28 cellular contexts compared by ENCODE assay signal in the genomic region with DNA sequence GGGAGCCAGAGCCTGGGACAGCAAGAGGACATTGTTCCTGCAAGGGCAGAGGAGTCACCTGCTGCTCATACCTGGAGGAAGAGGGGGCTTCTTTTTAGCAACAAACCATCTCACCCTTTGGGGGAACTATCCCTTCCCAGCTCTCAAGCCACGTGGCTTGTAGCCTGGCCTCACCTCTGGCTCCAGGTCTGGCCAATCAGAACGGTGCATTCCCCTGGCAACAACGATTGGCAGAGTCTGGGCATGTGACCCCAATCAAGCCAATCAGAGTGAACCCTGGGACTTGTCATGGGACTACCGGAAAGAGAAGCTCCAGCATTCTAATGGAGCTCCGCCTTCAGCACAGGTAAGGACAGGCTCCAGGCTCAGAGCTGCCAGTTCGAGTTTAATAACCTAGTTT. TPM values are rescaled to one million over a fixed set of nuclear protein-coding genes. Genes with fewer than 3 reads are reported as not detected.
DNase-seq lines count a peak whose midpoint lies in the region; ATAC-seq, FAIRE-seq and TF ChIP-seq lines count a peak whose summit lies in the region.
"Had no signal": no experiment of that assay in that cellular context is flagged by ENCODE, and none has a peak within 500 bp of the region (broad histone marks: within the 10 kb centered on the region; RNA-seq: fewer than 3 reads in every experiment).

No MANE protein-coding gene starts in this region.

- no peaks in the 10 kb centered on the region for H3K9me2 ChIP-seq in OCI-LY7 (ENCODE audit: insufficient read depth, low read length)

- H3K79me1 ChIP-seq in H9 (ENCODE audit: insufficient read depth, low read depth, low read length, poor library complexity, severe bottlenecking): no peaks in the 10 kb centered on the region

- TF ChIP-seq EP300 in A549 (IDR thresholded peaks at IDR 0.05): no peak

- H4K20me1 ChIP-seq in H9 (ENCODE audit: control insufficient read depth, insufficient read depth, insufficient read length): no peaks in the 10 kb centered on the region
- H4K20me1 ChIP-seq in OCI-LY7 (ENCODE audit: insufficient read depth, low read length): no peaks in the 10 kb centered on the region

- no peak for TF ChIP-seq RAD21 in A549 (conservative IDR thresholded peaks at IDR 0.05 in 1 of 2, IDR thresholded peaks at IDR 0.05 in 1 of 2)

- no peak overlapping the region; the same call in 1 of the 2 replicates for H3K14ac ChIP-seq in H9 (ENCODE audit: insufficient read depth, low read length)

- no peak overlapping the region for H3K56ac ChIP-seq in H9 (ENCODE audit: insufficient read length, low read depth, low read length)

- H2AK5ac ChIP-seq in H9 (ENCODE audit: insufficient read length, low read length): no peak overlapping the region

- peak in 1 of 2 experiments; percentile 34 for DNase-seq in A549 (ENCODE audit: low read depth in 1 of 2, low spot score in 1 of 2)
- peak; percentile 63 for DNase-seq in H9
- DNase-seq in OCI-LY7 (ENCODE audit: low spot score): peak; percentile 5
- peak; percentile 54 for DNase-seq in iPS DF 19.7 (ENCODE audit: low read depth, low spot score)
- DNase-seq in DMS79 (lab: John Stamatoyannopoulos, UW): no peak
- no peak for DNase-seq in activated T-cell treated with anti-CD3 and anti-CD28 coated beads, Interleukin-2, amount 50 U/mL, for 1 hour
- DNase-seq in activated naive CD4-positive, alpha-beta T cell treated with Interleukin-2 at 50 U/mL for 16 hours: no peak
- DNase-seq: activated CD8-positive, alpha-beta memory T cell treated with anti-CD3 and anti-CD28 coated beads, Interleukin-2, amount 50 U/mL, for 48 hours; activated gamma-delta T cell; amniotic stem cell; CD4-positive, alpha-beta T cell; central memory CD4-positive, alpha-beta T cell; dorsolateral prefrontal cortex; EL; midbrain; MV-4-11; NCI-H187 treated with DMSO at 0.1 percent for 48 hours; NCI-H510A; psoas muscle; SHP77 treated with DMSO at 0.1 percent for 48 hours; stimulated activated CD4-positive, alpha-beta T cell treated with anti-CD3 and anti-CD28 coated beads, Interleukin-4, amount 100 ng/mL, for 4 hours; T-helper 17 cell had no signal

- H3K9me3 ChIP-seq in A549 (no peaks in the 10 kb centered on the region), H9 (ENCODE audit: control insufficient read depth, low read depth, low read length) (no peaks in the 10 kb centered on the region), OCI-LY7 (ENCODE audit: low read length) (no peaks in the 10 kb centered on the region)
- H3K9me3 ChIP-seq: psoas muscle, vagina had no signal

- intact Hi-C loops in OCI-LY7 (cut with micrococcal nuclease; ENCODE audit: unreplicated experiment): no loop called here

- no peak overlapping the region for H2BK5ac ChIP-seq in H9 (ENCODE audit: insufficient read length, low read length)

- FAIRE-seq in A549 (lab: Jason Lieb, UNC): no peak

- no peaks in the 10 kb centered on the region for H3K9me3 Mint-ChIP-seq in H9
- H3K9me3 Mint-ChIP-seq: CD4-positive, alpha-beta T cell; neural progenitor cell had no signal

- H4K5ac ChIP-seq in H9 (ENCODE audit: insufficient read length, low read depth, low read length): no peak overlapping the region

- H3K4me3 Mint-ChIP-seq in H9: no peak overlapping the region
- H3K4me3 Mint-ChIP-seq: CD4-positive, alpha-beta T cell; neural progenitor cell; T-helper 17 cell had no signal

- no peak overlapping the region for H4K8ac ChIP-seq in H9 (replicated peaks; ENCODE audit: insufficient read length, low read depth, low read length)

- TF ChIP-seq POLR2A in A549 (IDR thresholded peaks at IDR 0.05; ENCODE audit: low read length): no peak

- WGBS in A549 (ENCODE audit: missing lambda C conversion rate): 35% methylated on average over 6 of the region's 6 CpGs
- WGBS in H9 (ENCODE audit: extremely low coverage, insufficient read length, low lambda C conversion rate): no CpG with 5 or more reads among the region's 6 CpGs

- peaks cover 1% of the 10 kb centered on the region for H3K27me3 Mint-ChIP-seq in H9 (ENCODE audit: low read depth)

- 0 out of 7 replicates have a peak, but pooled peaks cover 0 to 5% (median 0%) of the 10 kb centered on the region in 3 experiments for H3K36me3 Mint-ChIP-seq in H9 (ENCODE audit: insufficient read depth in 1 of 3, low read depth in 3 of 3)
- H3K36me3 Mint-ChIP-seq: neural progenitor cell had no signal

- H3K27me3 ChIP-seq in H9 (ENCODE audit: insufficient read depth, low read length): no peaks in the 10 kb centered on the region
- H3K27me3 ChIP-seq: dorsolateral prefrontal cortex, neural progenitor cell, vagina had no signal

- no peak overlapping the region for H3K4ac ChIP-seq in H9 (ENCODE audit: low read depth, low read length)

- H3K4me1 ChIP-seq in A549 (no peaks in the 10 kb centered on the region), H9 (ENCODE audit: insufficient read depth, low read length) (peaks cover 6% of the 10 kb centered on the region; the same call in 1 of the 2 replicates), OCI-LY7 (ENCODE audit: insufficient read depth, low read length, poor library complexity, severe bottlenecking) (no peaks in the 10 kb centered on the region)

- H3K4me3 ChIP-seq in A549 (no peak overlapping the region), OCI-LY7 (ENCODE audit: low read depth, low read length, poor library complexity, severe bottlenecking) (no peak overlapping the region)
- H3K4me3 ChIP-seq: dorsolateral prefrontal cortex, neural progenitor cell, psoas muscle, smooth muscle cell, vagina had no signal

- peaks cover 39 to 57% of the 10 kb centered on the region in 2 experiments for H3K4me1 Mint-ChIP-seq in H9
- H3K4me1 Mint-ChIP-seq: T-helper 17 cell had no signal

- TF ChIP-seq CTCF in A549 (IDR thresholded peaks at IDR 0.05): no peak
- no peak for TF ChIP-seq CTCF in H9 (conservative IDR thresholded peaks at IDR 0.05)
- no peak for TF ChIP-seq CTCF in OCI-LY7 (conservative IDR thresholded peaks at IDR 0.05; ENCODE audit: low read length)

- H3K27ac Mint-ChIP-seq in H9: no peak overlapping the region
- H3K27ac Mint-ChIP-seq: CD4-positive, alpha-beta T cell; T-helper 17 cell had no signal

- no peak overlapping the region for H3K9ac ChIP-seq in H9 (ENCODE audit: extremely low read depth, insufficient read length, low read length)
- H3K9ac ChIP-seq: neural progenitor cell had no signal

- H3K18ac ChIP-seq in H9 (ENCODE audit: insufficient read length, low read depth, low read length): no peak overlapping the region

- H3K23me2 ChIP-seq in H9 (ENCODE audit: insufficient read length, low read depth, low read length, poor library complexity, severe bottlenecking): no peaks in the 10 kb centered on the region

- H4K91ac ChIP-seq in H9 (ENCODE audit: insufficient read length, low read depth, low read length): no peak overlapping the region

- H3K36me3 ChIP-seq in OCI-LY7 (ENCODE audit: insufficient read depth, low read length): no peaks in the 10 kb centered on the region
- H3K36me3 ChIP-seq: neural progenitor cell, vagina had no signal

- H2BK20ac ChIP-seq in H9 (ENCODE audit: low read depth, low read length, poor library complexity, severe bottlenecking): no peak overlapping the region

- peak in 1 of 2 experiments; percentile 61; a peak in 3 of 6 replicates for ATAC-seq in A549
- no peak for ATAC-seq in HG03196 (IDR thresholded peaks at IDR 0.05; ENCODE audit: unreplicated experiment)
- ATAC-seq: left lobe of liver, T-helper 17 cell had no signal

- H3K23ac ChIP-seq in H9 (ENCODE audit: insufficient read length, low read depth, low read length): no peak overlapping the region

- no peak overlapping the region for H2BK12ac ChIP-seq in H9 (ENCODE audit: insufficient read length, low read depth, low read length)

- H3K4me2 ChIP-seq in A549: no peak overlapping the region
- H3K4me2 ChIP-seq in H9 (ENCODE audit: insufficient read depth, insufficient read length, low read length): no peak overlapping the region
- H3K4me2 ChIP-seq in OCI-LY7 (ENCODE audit: low read length): no peak overlapping the region
- H3K4me2 ChIP-seq: neural progenitor cell, smooth muscle cell had no signal

- BruUV-seq in OCI-LY7 (replicated peaks; lab: Mats Ljungman, UMichigan): no TSS peak

- H3K79me2 ChIP-seq in H9 (ENCODE audit: insufficient read depth, low read length) (no peaks in the 10 kb centered on the region), OCI-LY7 (ENCODE audit: insufficient read depth, low read depth, low read length) (no peaks in the 10 kb centered on the region)

- H2AFZ ChIP-seq in H9 (ENCODE audit: low read length) (no peak overlapping the region), OCI-LY7 (ENCODE audit: low read length) (peak overlapping the region; percentile 30; the same call in 1 of the 2 replicates)
- H2AFZ ChIP-seq: neural progenitor cell had no signal

- POLR2A ChIA-PET in A549 (lab: Yijun Ruan, JAX) (no interaction called here), OCI-LY7 (lab: Charles Lee) (no interaction called here)

- no peak overlapping the region for H2BK15ac ChIP-seq in H9 (ENCODE audit: low read depth, low read length)

- H3K27ac ChIP-seq in A549: no peak overlapping the region
- H3K27ac ChIP-seq in H9 (ENCODE audit: insufficient read length, low read depth, low read length): no peak overlapping the region
- H3K27ac ChIP-seq in OCI-LY7 (ENCODE audit: low read depth, low read length, poor library complexity, severe bottlenecking): no peak overlapping the region
- H3K27ac ChIP-seq: neural progenitor cell, psoas muscle, vagina had no signal

- CTCF ChIA-PET in A549 (lab: Yijun Ruan, JAX): no interaction called here
- CTCF ChIA-PET in OCI-LY7 (lab: Charles Lee; ENCODE audit: unreplicated experiment): no interaction called here

- no peak overlapping the region for H3T11ph ChIP-seq in H9 (ENCODE audit: low read length)

- H2BK120ac ChIP-seq in H9 (ENCODE audit: low read depth, low read length, poor library complexity, severe bottlenecking): no peak overlapping the region

TF ChIP-seq in A549, 52 proteins besides CTCF, POLR2A, EP300 and RAD21 (continues in another document):
- no peak for TF ChIP-seq KDM1A (IDR thresholded peaks at IDR 0.05; ENCODE audit: low read depth)
- TF ChIP-seq GATA3 (IDR thresholded peaks at IDR 0.05; ENCODE audit: borderline replicate concordance): no peak
- TF ChIP-seq ZNF302 (CRISPR knock-in tag; IDR thresholded peaks at IDR 0.05): no peak
- TF ChIP-seq, protein P1, sequence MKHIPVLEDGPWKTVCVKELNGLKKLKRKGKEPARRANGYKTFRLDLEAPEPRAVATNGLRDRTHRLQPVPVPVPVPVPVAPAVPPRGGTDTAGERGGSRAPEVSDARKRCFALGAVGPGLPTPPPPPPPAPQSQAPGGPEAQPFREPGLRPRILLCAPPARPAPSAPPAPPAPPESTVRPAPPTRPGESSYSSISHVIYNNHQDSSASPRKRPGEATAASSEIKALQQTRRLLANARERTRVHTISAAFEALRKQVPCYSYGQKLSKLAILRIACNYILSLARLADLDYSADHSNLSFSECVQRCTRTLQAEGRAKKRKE (CRISPR knock-in tag; IDR thresholded peaks at IDR 0.05; ENCODE audit: low read depth): no peak

RNA-seq across cellular contexts. Expression of a gene that starts 33.6 kb away (rescaled TPM):
- polyA plus RNA-seq in A549 (2011; rRNA removed): 0.28 TPM in 2 replicates
- 0.07 and 0.09 TPM in 2 replicates for polyA plus RNA-seq in A549 (2012; cell fraction: cytosol; rRNA removed)
- polyA plus RNA-seq in A549 (2012; cell fraction: nucleus; rRNA removed): 0.05 and 0.08 TPM in 2 replicates
- polyA plus RNA-seq in A549 (2017; fragmentation: RNase III; extraction: RNeasy Plus Mini Kit Qiagen cat#74134 plus additional on column Dnase treatment): 0.11 to 0.24 TPM (median 0.12 TPM) in 3 replicates
- polyA minus RNA-seq in A549 (2011; rRNA and poly(A)+ RNA removed): 0.44 and 0.54 TPM in 2 replicates
- total RNA-seq in H9 (2021): 0.42 and 0.68 TPM in 2 replicates
- total RNA-seq in OCI-LY7 (2014; rRNA removed; shearing (Covaris generic)): 0.03 TPM in 1 of 2 replicates, not detected in the other
- 0.07 TPM in 1 of 2 replicates, not detected in the other for total RNA-seq in OCI-LY7 (2022)
- total RNA-seq: epithelial cell of proximal tubule, smooth muscle cell had no signal
- polyA plus RNA-seq: smooth muscle cell had no signal

Comparison
In these comparisons a context has a peak if more than half of its experiments do, and no peak if none do; other contexts are left out.
1. DNase-seq: peak in H9 (single experiment), OCI-LY7 (single experiment) and iPS DF 19.7 (single experiment); none in DMS79 (single experiment), activated T-cell treated with anti-CD3 and anti-CD28 coated beads, Interleukin-2, amount 50 U/mL, for 1 hour (single experiment) and activated naive CD4-positive, alpha-beta T cell treated with Interleukin-2 at 50 U/mL for 16 hours (single experiment).